27 cellular contexts compared by ENCODE assay signal in the genomic region with DNA sequence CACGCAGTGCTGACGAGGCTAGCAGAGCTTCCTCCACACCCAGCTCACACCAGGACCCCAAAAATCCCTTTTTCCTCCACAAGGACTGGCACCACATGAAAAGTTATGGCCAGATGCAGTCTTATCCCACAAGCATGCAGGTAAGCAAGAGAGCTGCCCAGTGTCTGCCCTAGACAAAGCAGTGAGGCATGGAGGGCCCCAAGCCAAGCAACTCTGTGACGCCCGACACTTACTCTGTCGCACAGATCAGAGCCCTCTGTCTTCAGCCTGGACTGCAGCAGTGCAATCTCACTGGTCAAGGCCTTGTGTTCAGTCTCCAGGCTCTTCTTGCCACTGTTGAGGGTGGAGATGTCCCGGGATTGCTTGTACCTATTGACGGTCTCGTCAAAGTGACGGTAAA.
"Had no signal": no experiment of that assay in that cellular context is flagged by ENCODE, and none has a peak within 500 bp of the region (broad histone marks: within the 10 kb centered on the region; RNA-seq: fewer than 3 reads in every experiment).

No MANE protein-coding gene starts in this region.

- H3K9me3 Mint-ChIP-seq: activated CD4-positive, alpha-beta T cell treated with anti-CD3 and anti-CD28 coated beads, Interleukin-2, amount 10 ng/mL, durations not matched to agents 24 days and 14 days; activated T-cell treated with anti-CD3 and anti-CD28 coated beads, Interleukin-2, amount 50 U/mL, for 4 hours; central memory CD8-positive, alpha-beta T cell; effector memory CD8-positive, alpha-beta T cell; nephron progenitor cell; stimulated activated memory B cell treated with anti-CD40 and anti-IgM and Interleukin-4, amounts not matched to agents 10 μg/mL and 1 μg/mL and 100 μg/mL, for 72 hours; T-helper 1 cell treated with Interleukin-12 subunit alpha and Interleukin-12 subunit beta and Interleukin-4 antibody, amounts not matched to agents 30 μg/mL and 1 μg/mL, for 36 hours; type B pancreatic cell had no signal

- H3K27me3 Mint-ChIP-seq: activated CD4-positive, alpha-beta T cell treated with anti-CD3 and anti-CD28 coated beads, Interleukin-2, amount 10 ng/mL, durations not matched to agents 24 days and 14 days; activated naive CD8-positive, alpha-beta T cell; central memory CD8-positive, alpha-beta T cell; effector memory CD8-positive, alpha-beta T cell; stimulated activated memory B cell treated with anti-CD40 and anti-IgM and Interleukin-4, amounts not matched to agents 10 μg/mL and 1 μg/mL and 100 μg/mL, for 72 hours; type B pancreatic cell had no signal

- H3K27me3 ChIP-seq: breast epithelium, dorsolateral prefrontal cortex, esophagus muscularis mucosa, testis had no signal

- H2AFZ ChIP-seq: parathyroid adenoma had no signal

- ATAC-seq: activated T-cell treated with anti-CD3 and anti-CD28 coated beads, Interleukin-2, amount 50 U/mL, for 4 hours; effector memory CD8-positive, alpha-beta T cell; mucosa of descending colon; sciatic nerve; stimulated activated memory B cell treated with anti-CD40 and anti-IgM and Interleukin-4, amounts not matched to agents 10 μg/mL and 1 μg/mL and 100 μg/mL, for 72 hours had no signal

- H3K9me3 ChIP-seq: breast epithelium, esophagus muscularis mucosa, mucosa of descending colon, testis had no signal

- DNase-seq: activated CD4-positive, alpha-beta T cell treated with anti-CD3 and anti-CD28 coated beads, Interleukin-2, amount 10 ng/mL, durations not matched to agents 24 days and 14 days; activated CD4-positive, CD25-positive, alpha-beta regulatory T cell; activated CD8-positive, alpha-beta memory T cell treated with anti-CD3 and anti-CD28 coated beads for 24 hours; activated CD8-positive, alpha-beta memory T cell treated with anti-CD3 and anti-CD28 coated beads, Interleukin-2, amount 50 U/mL, for 4 hours; activated effector memory CD4-positive, alpha-beta T cell treated with Interleukin-2 at 50 U/mL for 16 hours; activated T-cell treated with anti-CD3 and anti-CD28 coated beads, Interleukin-2, amount 50 U/mL, for 4 hours; amniotic stem cell; dorsolateral prefrontal cortex; effector memory CD8-positive, alpha-beta T cell; head of caudate nucleus; mesendoderm; mucosa of descending colon; nephron progenitor cell; nucleus accumbens; small intestine; stimulated activated CD4-positive, alpha-beta T cell treated with anti-CD3 and anti-CD28 coated beads, Interleukin-2, amount 100 ng/mL, for 24 hours; T1000; testis had no signal

- H3K27ac Mint-ChIP-seq: activated naive CD8-positive, alpha-beta T cell; effector memory CD8-positive, alpha-beta T cell; nephron progenitor cell; stimulated activated memory B cell treated with anti-CD40 and anti-IgM and Interleukin-4, amounts not matched to agents 10 μg/mL and 1 μg/mL and 100 μg/mL, for 72 hours; T-helper 1 cell treated with Interleukin-12 subunit alpha and Interleukin-12 subunit beta and Interleukin-4 antibody, amounts not matched to agents 30 μg/mL and 1 μg/mL, for 36 hours; type B pancreatic cell had no signal

- H3K4me3 ChIP-seq: breast epithelium, dorsolateral prefrontal cortex, esophagus muscularis mucosa, mucosa of descending colon, testis had no signal

- H3K4me3 Mint-ChIP-seq: activated CD4-positive, alpha-beta T cell treated with anti-CD3 and anti-CD28 coated beads, Interleukin-2, amount 10 ng/mL, durations not matched to agents 24 days and 14 days; activated naive CD8-positive, alpha-beta T cell; activated T-cell treated with anti-CD3 and anti-CD28 coated beads, Interleukin-2, amount 50 U/mL, for 4 hours; central memory CD8-positive, alpha-beta T cell; effector memory CD8-positive, alpha-beta T cell; nephron progenitor cell; stimulated activated memory B cell treated with anti-CD40 and anti-IgM and Interleukin-4, amounts not matched to agents 10 μg/mL and 1 μg/mL and 100 μg/mL, for 72 hours; T-helper 1 cell treated with Interleukin-12 subunit alpha and Interleukin-12 subunit beta and Interleukin-4 antibody, amounts not matched to agents 30 μg/mL and 1 μg/mL, for 36 hours; type B pancreatic cell had no signal

- H3K27ac ChIP-seq: breast epithelium, parathyroid adenoma, testis had no signal
